In genomic region chr17:2060681-2061440, GRCh38 we compare ENCODE assay signal across 1 cellular context.
TF ChIP-seq lines count a peak whose summit lies in the region.

No MANE protein-coding gene starts in this region.

TF ChIP-seq in GM12878, 131 proteins besides CTCF, POLR2A, EP300 and RAD21:
- TF ChIP-seq CBFB (IDR thresholded peaks at IDR 0.05; ENCODE audit: low read depth) = 0 out of 2 replicates have a peak, but pooled peaks have one; percentile 53
- TF ChIP-seq HDAC2 (IDR thresholded peaks at IDR 0.05) = no peak
- TF ChIP-seq ZBTB4 (CRISPR knock-in tag; IDR thresholded peaks at IDR 0.05) = no peak
- TF ChIP-seq SMAD1 (IDR thresholded peaks at IDR 0.05; ENCODE audit: low read depth, partially characterized antibody) = no peak
- TF ChIP-seq PAX8 (IDR thresholded peaks at IDR 0.05) = no peak
- TF ChIP-seq TCF3 (IDR thresholded peaks at IDR 0.05; ENCODE audit: borderline replicate concordance, insufficient read depth, low read depth, low read length) = peak; percentile 26; the same call in 1 of the 2 replicates
- 0 out of 2 replicates have a peak, but pooled peaks have one; percentile 36 for TF ChIP-seq BACH1 (IDR thresholded peaks at IDR 0.05; ENCODE audit: borderline replicate concordance)
- TF ChIP-seq SUPT20H (IDR thresholded peaks at IDR 0.05; ENCODE audit: borderline replicate concordance, control insufficient read depth, low read depth, low read length) = no peak
- no peak for TF ChIP-seq HDGF (IDR thresholded peaks at IDR 0.05)
- no peak for TF ChIP-seq RFX5 (IDR thresholded peaks at IDR 0.05; ENCODE audit: low read depth, low read length)
- TF ChIP-seq SMAD5 (IDR thresholded peaks at IDR 0.05; ENCODE audit: low read depth) = peak; percentile 23
- no peak for TF ChIP-seq BMI1 (IDR thresholded peaks at IDR 0.05; ENCODE audit: borderline replicate concordance)
- TF ChIP-seq, protein P1, sequence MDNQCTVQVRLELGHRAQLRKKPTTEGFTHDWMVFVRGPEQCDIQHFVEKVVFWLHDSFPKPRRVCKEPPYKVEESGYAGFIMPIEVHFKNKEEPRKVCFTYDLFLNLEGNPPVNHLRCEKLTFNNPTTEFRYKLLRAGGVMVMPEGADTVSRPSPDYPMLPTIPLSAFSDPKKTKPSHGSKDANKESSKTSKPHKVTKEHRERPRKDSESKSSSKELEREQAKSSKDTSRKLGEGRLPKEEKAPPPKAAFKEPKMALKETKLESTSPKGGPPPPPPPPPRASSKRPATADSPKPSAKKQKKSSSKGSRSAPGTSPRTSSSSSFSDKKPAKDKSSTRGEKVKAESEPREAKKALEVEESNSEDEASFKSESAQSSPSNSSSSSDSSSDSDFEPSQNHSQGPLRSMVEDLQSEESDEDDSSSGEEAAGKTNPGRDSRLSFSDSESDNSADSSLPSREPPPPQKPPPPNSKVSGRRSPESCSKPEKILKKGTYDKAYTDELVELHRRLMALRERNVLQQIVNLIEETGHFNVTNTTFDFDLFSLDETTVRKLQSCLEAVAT (IDR thresholded peaks at IDR 0.05) = no peak
- TF ChIP-seq IKZF2 (IDR thresholded peaks at IDR 0.05) = no peak
- TF ChIP-seq, protein P2, sequence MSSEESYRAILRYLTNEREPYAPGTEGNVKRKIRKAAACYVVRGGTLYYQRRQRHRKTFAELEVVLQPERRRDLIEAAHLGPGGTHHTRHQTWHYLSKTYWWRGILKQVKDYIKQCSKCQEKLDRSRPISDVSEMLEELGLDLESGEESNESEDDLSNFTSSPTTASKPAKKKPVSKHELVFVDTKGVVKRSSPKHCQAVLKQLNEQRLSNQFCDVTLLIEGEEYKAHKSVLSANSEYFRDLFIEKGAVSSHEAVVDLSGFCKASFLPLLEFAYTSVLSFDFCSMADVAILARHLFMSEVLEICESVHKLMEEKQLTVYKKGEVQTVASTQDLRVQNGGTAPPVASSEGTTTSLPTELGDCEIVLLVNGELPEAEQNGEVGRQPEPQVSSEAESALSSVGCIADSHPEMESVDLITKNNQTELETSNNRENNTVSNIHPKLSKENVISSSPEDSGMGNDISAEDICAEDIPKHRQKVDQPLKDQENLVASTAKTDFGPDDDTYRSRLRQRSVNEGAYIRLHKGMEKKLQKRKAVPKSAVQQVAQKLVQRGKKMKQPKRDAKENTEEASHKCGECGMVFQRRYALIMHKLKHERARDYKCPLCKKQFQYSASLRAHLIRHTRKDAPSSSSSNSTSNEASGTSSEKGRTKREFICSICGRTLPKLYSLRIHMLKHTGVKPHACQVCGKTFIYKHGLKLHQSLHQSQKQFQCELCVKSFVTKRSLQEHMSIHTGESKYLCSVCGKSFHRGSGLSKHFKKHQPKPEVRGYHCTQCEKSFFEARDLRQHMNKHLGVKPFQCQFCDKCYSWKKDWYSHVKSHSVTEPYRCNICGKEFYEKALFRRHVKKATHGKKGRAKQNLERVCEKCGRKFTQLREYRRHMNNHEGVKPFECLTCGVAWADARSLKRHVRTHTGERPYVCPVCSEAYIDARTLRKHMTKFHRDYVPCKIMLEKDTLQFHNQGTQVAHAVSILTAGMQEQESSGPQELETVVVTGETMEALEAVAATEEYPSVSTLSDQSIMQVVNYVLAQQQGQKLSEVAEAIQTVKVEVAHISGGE (CRISPR knock-in tag; IDR thresholded peaks at IDR 0.05) = no peak
- no peak for TF ChIP-seq ZNF622 (IDR thresholded peaks at IDR 0.05)
- TF ChIP-seq IKZF1 (conservative IDR thresholded peaks at IDR 0.05) = 0 out of 2 replicates have a peak, but pooled peaks have one; percentile 8
- TF ChIP-seq CBX3 (IDR thresholded peaks at IDR 0.05; ENCODE audit: borderline replicate concordance, low read depth) = no peak
- TF ChIP-seq FOS (IDR thresholded peaks at IDR 0.05; ENCODE audit: borderline replicate concordance, extremely low read depth, insufficient read length) = no peak
- TF ChIP-seq, protein P3, sequence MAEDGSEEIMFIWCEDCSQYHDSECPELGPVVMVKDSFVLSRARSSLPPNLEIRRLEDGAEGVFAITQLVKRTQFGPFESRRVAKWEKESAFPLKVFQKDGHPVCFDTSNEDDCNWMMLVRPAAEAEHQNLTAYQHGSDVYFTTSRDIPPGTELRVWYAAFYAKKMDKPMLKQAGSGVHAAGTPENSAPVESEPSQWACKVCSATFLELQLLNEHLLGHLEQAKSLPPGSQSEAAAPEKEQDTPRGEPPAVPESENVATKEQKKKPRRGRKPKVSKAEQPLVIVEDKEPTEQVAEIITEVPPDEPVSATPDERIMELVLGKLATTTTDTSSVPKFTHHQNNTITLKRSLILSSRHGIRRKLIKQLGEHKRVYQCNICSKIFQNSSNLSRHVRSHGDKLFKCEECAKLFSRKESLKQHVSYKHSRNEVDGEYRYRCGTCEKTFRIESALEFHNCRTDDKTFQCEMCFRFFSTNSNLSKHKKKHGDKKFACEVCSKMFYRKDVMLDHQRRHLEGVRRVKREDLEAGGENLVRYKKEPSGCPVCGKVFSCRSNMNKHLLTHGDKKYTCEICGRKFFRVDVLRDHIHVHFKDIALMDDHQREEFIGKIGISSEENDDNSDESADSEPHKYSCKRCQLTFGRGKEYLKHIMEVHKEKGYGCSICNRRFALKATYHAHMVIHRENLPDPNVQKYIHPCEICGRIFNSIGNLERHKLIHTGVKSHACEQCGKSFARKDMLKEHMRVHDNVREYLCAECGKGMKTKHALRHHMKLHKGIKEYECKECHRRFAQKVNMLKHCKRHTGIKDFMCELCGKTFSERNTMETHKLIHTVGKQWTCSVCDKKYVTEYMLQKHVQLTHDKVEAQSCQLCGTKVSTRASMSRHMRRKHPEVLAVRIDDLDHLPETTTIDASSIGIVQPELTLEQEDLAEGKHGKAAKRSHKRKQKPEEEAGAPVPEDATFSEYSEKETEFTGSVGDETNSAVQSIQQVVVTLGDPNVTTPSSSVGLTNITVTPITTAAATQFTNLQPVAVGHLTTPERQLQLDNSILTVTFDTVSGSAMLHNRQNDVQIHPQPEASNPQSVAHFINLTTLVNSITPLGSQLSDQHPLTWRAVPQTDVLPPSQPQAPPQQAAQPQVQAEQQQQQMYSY (CRISPR knock-in tag; IDR thresholded peaks at IDR 0.05) = no peak
- TF ChIP-seq, protein P4, sequence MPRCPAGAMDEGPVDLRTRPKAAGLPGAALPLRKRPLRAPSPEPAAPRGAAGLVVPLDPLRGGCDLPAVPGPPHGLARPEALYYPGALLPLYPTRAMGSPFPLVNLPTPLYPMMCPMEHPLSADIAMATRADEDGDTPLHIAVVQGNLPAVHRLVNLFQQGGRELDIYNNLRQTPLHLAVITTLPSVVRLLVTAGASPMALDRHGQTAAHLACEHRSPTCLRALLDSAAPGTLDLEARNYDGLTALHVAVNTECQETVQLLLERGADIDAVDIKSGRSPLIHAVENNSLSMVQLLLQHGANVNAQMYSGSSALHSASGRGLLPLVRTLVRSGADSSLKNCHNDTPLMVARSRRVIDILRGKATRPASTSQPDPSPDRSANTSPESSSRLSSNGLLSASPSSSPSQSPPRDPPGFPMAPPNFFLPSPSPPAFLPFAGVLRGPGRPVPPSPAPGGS (IDR thresholded peaks at IDR 0.05; ENCODE audit: borderline replicate concordance, insufficient read depth, low read depth, low read length, poor library complexity, severe bottlenecking) = peak; percentile 59
- TF ChIP-seq, protein P5, sequence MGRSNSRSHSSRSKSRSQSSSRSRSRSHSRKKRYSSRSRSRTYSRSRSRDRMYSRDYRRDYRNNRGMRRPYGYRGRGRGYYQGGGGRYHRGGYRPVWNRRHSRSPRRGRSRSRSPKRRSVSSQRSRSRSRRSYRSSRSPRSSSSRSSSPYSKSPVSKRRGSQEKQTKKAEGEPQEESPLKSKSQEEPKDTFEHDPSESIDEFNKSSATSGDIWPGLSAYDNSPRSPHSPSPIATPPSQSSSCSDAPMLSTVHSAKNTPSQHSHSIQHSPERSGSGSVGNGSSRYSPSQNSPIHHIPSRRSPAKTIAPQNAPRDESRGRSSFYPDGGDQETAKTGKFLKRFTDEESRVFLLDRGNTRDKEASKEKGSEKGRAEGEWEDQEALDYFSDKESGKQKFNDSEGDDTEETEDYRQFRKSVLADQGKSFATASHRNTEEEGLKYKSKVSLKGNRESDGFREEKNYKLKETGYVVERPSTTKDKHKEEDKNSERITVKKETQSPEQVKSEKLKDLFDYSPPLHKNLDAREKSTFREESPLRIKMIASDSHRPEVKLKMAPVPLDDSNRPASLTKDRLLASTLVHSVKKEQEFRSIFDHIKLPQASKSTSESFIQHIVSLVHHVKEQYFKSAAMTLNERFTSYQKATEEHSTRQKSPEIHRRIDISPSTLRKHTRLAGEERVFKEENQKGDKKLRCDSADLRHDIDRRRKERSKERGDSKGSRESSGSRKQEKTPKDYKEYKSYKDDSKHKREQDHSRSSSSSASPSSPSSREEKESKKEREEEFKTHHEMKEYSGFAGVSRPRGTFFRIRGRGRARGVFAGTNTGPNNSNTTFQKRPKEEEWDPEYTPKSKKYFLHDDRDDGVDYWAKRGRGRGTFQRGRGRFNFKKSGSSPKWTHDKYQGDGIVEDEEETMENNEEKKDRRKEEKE (IDR thresholded peaks at IDR 0.05) = no peak
- TF ChIP-seq WRNIP1 (IDR thresholded peaks at IDR 0.05; ENCODE audit: borderline replicate concordance, low read depth, low read length) = no peak
- TF ChIP-seq POU2F2 (IDR thresholded peaks at IDR 0.05; ENCODE audit: borderline replicate concordance, low read depth, low read length) = peak; percentile 30; the same call in 2 of the 3 replicates
- TF ChIP-seq CHD4 (IDR thresholded peaks at IDR 0.05) = no peak
- no peak for TF ChIP-seq CHD1 (IDR thresholded peaks at IDR 0.05; ENCODE audit: low read depth, low read length)
- TF ChIP-seq KDM1A (IDR thresholded peaks at IDR 0.05; ENCODE audit: borderline replicate concordance) = no peak
- 0 out of 2 replicates have a peak, but pooled peaks have one; percentile 47 for TF ChIP-seq POLR2AphosphoS2 (IDR thresholded peaks at IDR 0.05; ENCODE audit: low read depth, low read length)
- no peak for TF ChIP-seq SMC3 (IDR thresholded peaks at IDR 0.05; ENCODE audit: borderline replicate concordance, low read length)
- no peak for TF ChIP-seq CEBPZ (IDR thresholded peaks at IDR 0.05; ENCODE audit: low read depth, low read length)
- TF ChIP-seq POLR2AphosphoS5 (IDR thresholded peaks at IDR 0.05; ENCODE audit: low read length) = peak; percentile 72
- TF ChIP-seq, protein P6, sequence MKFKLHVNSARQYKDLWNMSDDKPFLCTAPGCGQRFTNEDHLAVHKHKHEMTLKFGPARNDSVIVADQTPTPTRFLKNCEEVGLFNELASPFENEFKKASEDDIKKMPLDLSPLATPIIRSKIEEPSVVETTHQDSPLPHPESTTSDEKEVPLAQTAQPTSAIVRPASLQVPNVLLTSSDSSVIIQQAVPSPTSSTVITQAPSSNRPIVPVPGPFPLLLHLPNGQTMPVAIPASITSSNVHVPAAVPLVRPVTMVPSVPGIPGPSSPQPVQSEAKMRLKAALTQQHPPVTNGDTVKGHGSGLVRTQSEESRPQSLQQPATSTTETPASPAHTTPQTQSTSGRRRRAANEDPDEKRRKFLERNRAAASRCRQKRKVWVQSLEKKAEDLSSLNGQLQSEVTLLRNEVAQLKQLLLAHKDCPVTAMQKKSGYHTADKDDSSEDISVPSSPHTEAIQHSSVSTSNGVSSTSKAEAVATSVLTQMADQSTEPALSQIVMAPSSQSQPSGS (IDR thresholded peaks at IDR 0.05; ENCODE audit: low read length) = no peak
- TF ChIP-seq EGR1 (IDR thresholded peaks at IDR 0.05; ENCODE audit: borderline replicate concordance in 1 of 2, low read depth in 2 of 2, low read length in 2 of 2) = no peak
